ENCODE assay signal across 24 cellular contexts in genomic region chr17:49511810-49512209, GRCh38. TPM values are rescaled to one million over a fixed set of nuclear protein-coding genes. Genes with fewer than 3 reads are reported as not detected.
"Had no signal": no experiment of that assay in that cellular context is flagged by ENCODE, and none has a peak within 500 bp of the region (broad histone marks: within the 10 kb centered on the region; RNA-seq: fewer than 3 reads in every experiment).

No MANE protein-coding gene starts in this region.

- H3K4me2 ChIP-seq: hepatocyte, neural progenitor cell had no signal

- FAIRE-seq: small intestine had no signal

- H2AFZ ChIP-seq: hepatocyte, neural progenitor cell had no signal

- H3K79me2 ChIP-seq: hepatocyte had no signal

- H3K9ac ChIP-seq: neural progenitor cell had no signal

- H3K36me3 ChIP-seq: gastrocnemius medialis, heart left ventricle, lower lobe of right lung, neural progenitor cell, transverse colon, vagina had no signal

- H3K27me3 ChIP-seq: gastrocnemius medialis, hepatocyte, neural progenitor cell, vagina had no signal

- ATAC-seq: esophagus mucosa; gastrocnemius medialis; heart left ventricle; left ventricle myocardium superior; lower lobe of right lung; psoas muscle; right cardiac atrium; stimulated activated naive B cell treated with anti-CD40 and anti-IgM and Interleukin-4, amounts not matched to agents 10 μg/mL and 1 μg/mL and 100 μg/mL, for 72 hours had no signal

- H3K27ac ChIP-seq: epithelial cell of prostate, gastrocnemius medialis, heart left ventricle, hepatocyte, lower lobe of right lung, neural progenitor cell, psoas muscle, transverse colon, vagina had no signal

- H3K4me3 ChIP-seq: gastrocnemius medialis, heart left ventricle, hepatocyte, lower lobe of right lung, neural progenitor cell, psoas muscle, transverse colon, vagina had no signal

- DNase-seq: cerebellar nuclear complex; cortex of kidney; effector CD8-positive, alpha-beta T cell; foreskin fibroblast; gastrocnemius medialis; heart left ventricle; kidney glomerular epithelial cell; left ventricle myocardium superior; lower lobe of right lung; nucleus accumbens; psoas muscle; small intestine; stimulated activated CD4-positive, alpha-beta T cell treated with anti-CD3 and anti-CD28 coated beads, Interleukin-15, amount 100 ng/mL, for 24 hours; stimulated activated CD4-positive, alpha-beta T cell treated with anti-CD3 and anti-CD28 coated beads, Interleukin-2, amount 100 ng/mL, for 48 hours; stimulated activated naive B cell treated with anti-CD40 and anti-IgM and Interleukin-4, amounts not matched to agents 10 μg/mL and 1 μg/mL and 100 μg/mL, for 72 hours; transverse colon had no signal

- H3K9me3 ChIP-seq: gastrocnemius medialis, heart left ventricle, lower lobe of right lung, psoas muscle, transverse colon, vagina had no signal

RNA-seq across cellular contexts. Expression of gene NGFR, which starts 16.7 kb away (rescaled TPM):
- total RNA-seq: dermis microvascular lymphatic vessel endothelial cell, glomerular endothelial cell had no signal
